Comparison of ENCODE assay signal across 18 cellular contexts in the genomic region with DNA sequence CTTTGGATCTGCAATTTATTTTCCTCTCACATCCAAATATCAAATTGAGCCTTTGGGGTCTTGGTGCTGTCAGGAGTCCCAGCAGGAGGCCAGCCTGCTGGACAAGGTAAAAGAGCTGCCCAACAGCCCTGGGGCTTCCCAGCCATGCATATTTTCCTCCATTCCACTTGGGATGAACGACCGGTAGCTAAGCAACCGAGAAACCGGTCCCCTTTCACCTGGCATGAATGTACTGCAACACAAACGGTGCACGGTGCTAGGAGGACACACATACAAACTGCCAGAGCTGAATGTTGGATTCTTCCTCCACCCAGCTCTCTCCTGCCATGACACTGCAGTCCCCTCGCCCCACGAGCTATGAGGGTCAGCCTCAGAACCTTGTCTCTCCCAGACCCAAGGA. TPM values are rescaled to one million over a fixed set of nuclear protein-coding genes. Genes with fewer than 3 reads are reported as not detected.
DNase-seq lines count a peak whose midpoint lies in the region; ATAC-seq and TF ChIP-seq lines count a peak whose summit lies in the region.
"Had no signal": no experiment of that assay in that cellular context is flagged by ENCODE, and none has a peak within 500 bp of the region (broad histone marks: within the 10 kb centered on the region; RNA-seq: fewer than 3 reads in every experiment).

No MANE protein-coding gene starts in this region.

- TF ChIP-seq CTCF in IMR-90 (conservative IDR thresholded peaks at IDR 0.05; ENCODE audit: low read depth, low read length) (no peak), hepatocyte (IDR thresholded peaks at IDR 0.05; ENCODE audit: poor library complexity) (no peak), osteocyte (IDR thresholded peaks at IDR 0.05) (no peak)

- H3K18ac ChIP-seq in IMR-90 (ENCODE audit: low read depth, low read length), result no peak overlapping the region

- H2BK20ac ChIP-seq in IMR-90 (ENCODE audit: low read depth, low read length), result no peak overlapping the region

- H3K4me1 ChIP-seq in IMR-90 (ENCODE audit: control insufficient read depth, insufficient read depth, low read length), result peaks cover 4% of the 10 kb centered on the region
- peaks cover 7% of the 10 kb centered on the region for H3K4me1 ChIP-seq in hepatocyte (ENCODE audit: insufficient read depth)
- H3K4me1 ChIP-seq: transverse colon had no signal

- H4K8ac ChIP-seq in IMR-90 (ENCODE audit: low read depth in 2 of 2, low read length in 2 of 2), result no peak overlapping the region; a peak in 1 of 4 replicates

- H3K9ac ChIP-seq in IMR-90 (ENCODE audit: low read depth, low read length), result no peak overlapping the region
- H3K9ac ChIP-seq: BLaER1 treated with 17β-estradiol and CSF1 and Interleukin-3, amounts not matched to agents 10 nM and 100 nM; KMS-11 had no signal

- H3K4ac ChIP-seq in IMR-90 (ENCODE audit: low read depth, low read length), result peak overlapping the region; percentile 47; the same call in 1 of the 2 replicates

- H3K4me1 Mint-ChIP-seq in osteocyte (ENCODE audit: unreplicated experiment), result peaks cover 50% of the 10 kb centered on the region
- peaks cover 4% of the 10 kb centered on the region for H3K4me1 Mint-ChIP-seq in activated naive CD4-positive, alpha-beta T cell treated with anti-CD3 and anti-CD28 coated beads, Interleukin-2, amount 10 ng/mL, durations not matched to agents 7 days and 5 days

- BruUV-seq in IMR-90 (replicated peaks; lab: Mats Ljungman, UMichigan), result no TSS peak

- peaks cover 11% of the 10 kb centered on the region for H3K79me2 ChIP-seq in hepatocyte

- peak overlapping the region; percentile 24; the same call in 1 of the 2 replicates for H2AK5ac ChIP-seq in IMR-90 (ENCODE audit: low read depth, low read length)

- no peaks in the 10 kb centered on the region for H3K9me3 ChIP-seq in IMR-90 (ENCODE audit: control insufficient read depth, insufficient read depth, low read length)
- H3K9me3 ChIP-seq in hepatocyte (ENCODE audit: low read depth), result no peaks in the 10 kb centered on the region
- H3K9me3 ChIP-seq: ascending aorta, gastrocnemius medialis, transverse colon had no signal

- H3K56ac ChIP-seq in IMR-90 (ENCODE audit: extremely low read depth, insufficient read depth, low read length), result no peak overlapping the region

- no CpG with 5 or more reads among the region's 8 CpGs for WGBS in IMR-90 (ENCODE audit: extremely low coverage in 2 of 2, insufficient read length in 1 of 2), 2 experiments
- 65% methylated on average over 8 of the region's 8 CpGs for WGBS in hepatocyte (ENCODE audit: low lambda C conversion rate, missing lambda C conversion rate)

- CTCF ChIA-PET in IMR-90 (lab: Yijun Ruan, JAX), result interaction anchor here (1.2 to 1.3 kb wide), 2 partner anchors 10 to 175 kb away, joined by 3 to 5 read pairs; no protein-coding TSS in a partner anchor
- CTCF ChIA-PET in activated naive CD4-positive, alpha-beta T cell treated with anti-CD3 and anti-CD28 coated beads, Interleukin-2, amount 10 ng/mL, durations not matched to agents 7 days and 5 days (lab: Charles Lee), result interaction anchor here (1.5 to 1.7 kb wide), 2 partner anchors 19 to 175 kb away, joined by 4 read pairs; no protein-coding TSS in a partner anchor

- no peak overlapping the region for H4K5ac ChIP-seq in IMR-90 (ENCODE audit: low read depth, low read length)

- H3K79me1 ChIP-seq in IMR-90 (ENCODE audit: low read depth in 1 of 2, low read length in 2 of 2), result peaks cover 51 to 86% of the 10 kb centered on the region in 2 experiments

- H3K27ac ChIP-seq in IMR-90 (ENCODE audit: insufficient read depth, low read length), result no peak overlapping the region
- H3K27ac ChIP-seq in hepatocyte, result peak overlapping the region; percentile 54
- H3K27ac ChIP-seq: 22Rv1; BLaER1 treated with 17β-estradiol and CSF1 and Interleukin-3, amounts not matched to agents 10 nM and 100 nM; gastrocnemius medialis; KMS-11; transverse colon had no signal

- H4K20me1 ChIP-seq in IMR-90 (ENCODE audit: insufficient read depth, low read length) (peaks cover 21% of the 10 kb centered on the region), hepatocyte (ENCODE audit: insufficient read depth, poor library complexity, severe bottlenecking) (no peaks in the 10 kb centered on the region)

- no peak overlapping the region for H2BK15ac ChIP-seq in IMR-90 (ENCODE audit: low read depth, low read length)

- no peak overlapping the region for H4K91ac ChIP-seq in IMR-90 (ENCODE audit: insufficient read depth, low read depth, low read length)

- dilution Hi-C loops in IMR-90 (cut with HindIII; ENCODE audit: low sequenced_read_pairs, unreplicated experiment), result no loop called here

- no peak for TF ChIP-seq RAD21 in IMR-90 (IDR thresholded peaks at IDR 0.05; ENCODE audit: low read length)

- no peak overlapping the region for H2AFZ ChIP-seq in IMR-90 (replicated peaks; ENCODE audit: low read length, poor library complexity)
- no peak overlapping the region for H2AFZ ChIP-seq in hepatocyte

- peaks cover 3% of the 10 kb centered on the region for H3K36me3 Mint-ChIP-seq in osteocyte (ENCODE audit: unreplicated experiment)
- H3K36me3 Mint-ChIP-seq in activated naive CD4-positive, alpha-beta T cell treated with anti-CD3 and anti-CD28 coated beads, Interleukin-2, amount 10 ng/mL, durations not matched to agents 7 days and 5 days, result no peaks in the 10 kb centered on the region

- H3K4me2 ChIP-seq in IMR-90 (ENCODE audit: low read depth, low read length) (no peak overlapping the region), hepatocyte (no peak overlapping the region)
- H3K4me2 ChIP-seq: BLaER1 treated with 17β-estradiol and CSF1 and Interleukin-3, amounts not matched to agents 10 nM and 100 nM; KMS-11 had no signal

- no peaks in the 10 kb centered on the region for H3K27me3 ChIP-seq in IMR-90 (ENCODE audit: control insufficient read depth, insufficient read depth, low read length)
- H3K27me3 ChIP-seq in hepatocyte, result no peaks in the 10 kb centered on the region
- H3K27me3 ChIP-seq: ascending aorta; BLaER1 treated with 17β-estradiol and CSF1 and Interleukin-3, amounts not matched to agents 10 nM and 100 nM; gastrocnemius medialis; transverse colon had no signal

- H3K9me2 ChIP-seq in hepatocyte (replicated peaks; ENCODE audit: insufficient read depth), result no peaks in the 10 kb centered on the region

- no peak for ATAC-seq in IMR-90 (ENCODE audit: low read depth)
- ATAC-seq in HG03095 (IDR thresholded peaks at IDR 0.05; ENCODE audit: unreplicated experiment), result no peak
- no peak for ATAC-seq in GM19455 (IDR thresholded peaks at IDR 0.05; ENCODE audit: unreplicated experiment)
- ATAC-seq: gastrocnemius medialis had no signal

- H2BK120ac ChIP-seq in IMR-90 (ENCODE audit: low read depth, low read length), result no peak overlapping the region; the same call in 1 of the 2 replicates

- TF ChIP-seq POLR2A in IMR-90 (IDR thresholded peaks at IDR 0.05; ENCODE audit: low read depth, low read length), result no peak

- DNase-seq in DMS79 treated with DMSO at 0.1 percent for 48 hours (lab: John Stamatoyannopoulos, UW), result peak; percentile 21
- no peak for DNase-seq in DMS79 (lab: John Stamatoyannopoulos, UW)
- DNase-seq in IMR-90, result no peak
- no peak for DNase-seq in hepatocyte (ENCODE audit: low spot score)
- DNase-seq in osteocyte (ENCODE audit: extremely low spot score, unreplicated experiment), result peak; percentile 53
- no peak for DNase-seq in activated naive CD4-positive, alpha-beta T cell treated with anti-CD3 and anti-CD28 coated beads, Interleukin-2, amount 10 ng/mL, durations not matched to agents 7 days and 5 days
- DNase-seq: activated CD4-positive, alpha-beta T cell treated with anti-CD3 and anti-CD28 coated beads, Interleukin-2, amount 10 ng/mL, durations not matched to agents 7 days and 5 days; activated naive CD4-positive, alpha-beta T cell treated with Interleukin-2 at 50 U/mL for 16 hours; cortex of kidney; DND-41; gastrocnemius medialis; transverse colon had no signal

- intact Hi-C loops in IMR-90 (cut with micrococcal nuclease), result no loop called here

- H3K9me3 Mint-ChIP-seq in osteocyte (ENCODE audit: unreplicated experiment), result no peaks in the 10 kb centered on the region
- H3K9me3 Mint-ChIP-seq in activated naive CD4-positive, alpha-beta T cell treated with anti-CD3 and anti-CD28 coated beads, Interleukin-2, amount 10 ng/mL, durations not matched to agents 7 days and 5 days, result no peaks in the 10 kb centered on the region
- H3K9me3 Mint-ChIP-seq: activated CD4-positive, alpha-beta T cell treated with anti-CD3 and anti-CD28 coated beads, Interleukin-2, amount 10 ng/mL, durations not matched to agents 7 days and 5 days had no signal

- no peaks in the 10 kb centered on the region for H3K27me3 Mint-ChIP-seq in osteocyte (ENCODE audit: unreplicated experiment)
- H3K27me3 Mint-ChIP-seq in activated naive CD4-positive, alpha-beta T cell treated with anti-CD3 and anti-CD28 coated beads, Interleukin-2, amount 10 ng/mL, durations not matched to agents 7 days and 5 days, result no peaks in the 10 kb centered on the region
- H3K27me3 Mint-ChIP-seq: activated CD4-positive, alpha-beta T cell treated with anti-CD3 and anti-CD28 coated beads, Interleukin-2, amount 10 ng/mL, durations not matched to agents 7 days and 5 days had no signal

- peak overlapping the region; percentile 38 for H3K27ac Mint-ChIP-seq in osteocyte (ENCODE audit: unreplicated experiment)
- H3K27ac Mint-ChIP-seq in activated naive CD4-positive, alpha-beta T cell treated with anti-CD3 and anti-CD28 coated beads, Interleukin-2, amount 10 ng/mL, durations not matched to agents 7 days and 5 days, result no peak overlapping the region
- H3K27ac Mint-ChIP-seq: activated CD4-positive, alpha-beta T cell treated with anti-CD3 and anti-CD28 coated beads, Interleukin-2, amount 10 ng/mL, durations not matched to agents 7 days and 5 days had no signal

- H3K9me1 ChIP-seq in IMR-90 (ENCODE audit: insufficient read depth, low read length), result peaks cover 26% of the 10 kb centered on the region

- H3K23ac ChIP-seq in IMR-90 (ENCODE audit: low read depth, low read length), result peak overlapping the region; percentile 45; the same call in 1 of the 2 replicates

- peaks cover 21% of the 10 kb centered on the region for H3K36me3 ChIP-seq in IMR-90 (ENCODE audit: control insufficient read depth, insufficient read depth, low read length)
- no peaks in the 10 kb centered on the region for H3K36me3 ChIP-seq in hepatocyte (replicated peaks; ENCODE audit: insufficient read depth, low read depth)
- H3K36me3 ChIP-seq: ascending aorta, transverse colon had no signal

- H2BK5ac ChIP-seq in IMR-90 (ENCODE audit: low read depth, low read length, poor library complexity, severe bottlenecking), result no peak overlapping the region

- no peak overlapping the region for H3K14ac ChIP-seq in IMR-90 (replicated peaks; ENCODE audit: low read depth, low read length)

- H3K4me3 Mint-ChIP-seq in osteocyte (ENCODE audit: unreplicated experiment), result no peak overlapping the region
- H3K4me3 Mint-ChIP-seq in activated naive CD4-positive, alpha-beta T cell treated with anti-CD3 and anti-CD28 coated beads, Interleukin-2, amount 10 ng/mL, durations not matched to agents 7 days and 5 days, result no peak overlapping the region
- H3K4me3 Mint-ChIP-seq: activated CD4-positive, alpha-beta T cell treated with anti-CD3 and anti-CD28 coated beads, Interleukin-2, amount 10 ng/mL, durations not matched to agents 7 days and 5 days had no signal

- H3K4me3 ChIP-seq in IMR-90 (ENCODE audit: insufficient read depth, low read depth, low read length), result no peak overlapping the region
- no peak overlapping the region for H3K4me3 ChIP-seq in hepatocyte
- H3K4me3 ChIP-seq: ascending aorta; BLaER1 treated with 17β-estradiol and CSF1 and Interleukin-3, amounts not matched to agents 10 nM and 100 nM; gastrocnemius medialis; transverse colon had no signal

- POLR2A ChIA-PET in IMR-90 (lab: Charles Lee; ENCODE audit: unreplicated experiment), result no interaction called here

- in situ Hi-C loops in IMR-90 (cut with MboI; ENCODE audit: low sequenced_read_pairs), result loop anchor here (5.0 to 10.0 kb wide), 3 partner anchors 33 to 178 kb away; no protein-coding TSS in a partner anchor

- H2AK9ac ChIP-seq in IMR-90 (replicated peaks; ENCODE audit: low read depth, low read length, poor library complexity), result no peak overlapping the region

RNA-seq across cellular contexts. Expression of a gene that starts 42.7 kb away (rescaled TPM):
- 46.4 TPM in 2 replicates for total RNA-seq in IMR-90 (2012; rRNA removed)
- 41.4 and 47.9 TPM in 2 replicates for polyA plus RNA-seq in IMR-90 (2012; rRNA removed)
- 28.9 and 33.4 TPM in 2 replicates for polyA plus RNA-seq in IMR-90 (2012; cell fraction: cytosol; rRNA removed)
- polyA plus RNA-seq in IMR-90 (2012; cell fraction: nucleus; rRNA removed; ENCODE audit: low replicate concordance), result 41.5 and 54.4 TPM in 2 replicates
- total RNA-seq in hepatocyte, result 20.4 and 22.6 TPM in 2 replicates
- 22.5 and 23.7 TPM in 2 replicates for polyA plus RNA-seq in hepatocyte
- 7.9 and 8.8 TPM in 2 replicates for total RNA-seq in osteocyte

Comparison
In these comparisons a context has a peak if more than half of its experiments do, and no peak if none do; other contexts are left out.
1. DNase-seq: peak in DMS79 treated with DMSO at 0.1 percent for 48 hours (single experiment) and osteocyte (single experiment); none in DMS79 (single experiment), IMR-90 (single experiment), hepatocyte (single experiment) and activated naive CD4-positive, alpha-beta T cell treated with anti-CD3 and anti-CD28 coated beads, Interleukin-2, amount 10 ng/mL, durations not matched to agents 7 days and 5 days (single experiment).